In the genomic region with DNA sequence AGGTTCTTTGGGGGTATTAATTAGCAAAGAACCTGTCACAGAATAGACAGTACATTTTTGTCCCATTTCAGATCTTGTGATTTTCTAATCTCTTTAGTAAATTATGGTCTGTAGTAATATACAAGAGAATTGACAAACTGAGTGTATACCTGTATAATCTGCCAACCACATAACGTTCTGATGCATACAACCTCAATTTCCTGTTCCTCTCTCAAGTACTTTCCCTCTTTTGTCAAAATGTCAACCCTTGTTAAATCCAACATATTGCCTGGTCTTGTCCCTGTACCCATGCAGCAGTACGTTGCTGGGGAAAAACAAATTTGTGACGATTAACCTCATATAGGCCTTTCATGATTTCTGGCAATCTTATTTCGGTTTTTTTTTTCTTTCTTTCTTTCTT, we compare ENCODE assay signal across 1 cellular context.
TF ChIP-seq lines count a peak whose summit lies in the region.

No MANE protein-coding gene starts in this region.

TF ChIP-seq in IMR-90, 13 proteins besides CTCF, POLR2A, EP300 and RAD21 (continued from another document):
- TF ChIP-seq RCOR1 (IDR thresholded peaks at IDR 0.05; ENCODE audit: insufficient replicate concordance, low read length) (no peak), RFX5 (IDR thresholded peaks at IDR 0.05; ENCODE audit: low read depth, low read length) (no peak), SMC3 (IDR thresholded peaks at IDR 0.05; ENCODE audit: low read depth, low read length) (no peak), MAFK (IDR thresholded peaks at IDR 0.05; ENCODE audit: low read depth, low read length) (no peak), CHD1 (IDR thresholded peaks at IDR 0.05; ENCODE audit: low read depth, low read length) (no peak)
- TF ChIP-seq, protein P1, sequence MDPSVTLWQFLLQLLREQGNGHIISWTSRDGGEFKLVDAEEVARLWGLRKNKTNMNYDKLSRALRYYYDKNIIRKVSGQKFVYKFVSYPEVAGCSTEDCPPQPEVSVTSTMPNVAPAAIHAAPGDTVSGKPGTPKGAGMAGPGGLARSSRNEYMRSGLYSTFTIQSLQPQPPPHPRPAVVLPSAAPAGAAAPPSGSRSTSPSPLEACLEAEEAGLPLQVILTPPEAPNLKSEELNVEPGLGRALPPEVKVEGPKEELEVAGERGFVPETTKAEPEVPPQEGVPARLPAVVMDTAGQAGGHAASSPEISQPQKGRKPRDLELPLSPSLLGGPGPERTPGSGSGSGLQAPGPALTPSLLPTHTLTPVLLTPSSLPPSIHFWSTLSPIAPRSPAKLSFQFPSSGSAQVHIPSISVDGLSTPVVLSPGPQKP (IDR thresholded peaks at IDR 0.05; ENCODE audit: borderline replicate concordance, low read depth, low read length): no peak
- TF ChIP-seq, protein P2, sequence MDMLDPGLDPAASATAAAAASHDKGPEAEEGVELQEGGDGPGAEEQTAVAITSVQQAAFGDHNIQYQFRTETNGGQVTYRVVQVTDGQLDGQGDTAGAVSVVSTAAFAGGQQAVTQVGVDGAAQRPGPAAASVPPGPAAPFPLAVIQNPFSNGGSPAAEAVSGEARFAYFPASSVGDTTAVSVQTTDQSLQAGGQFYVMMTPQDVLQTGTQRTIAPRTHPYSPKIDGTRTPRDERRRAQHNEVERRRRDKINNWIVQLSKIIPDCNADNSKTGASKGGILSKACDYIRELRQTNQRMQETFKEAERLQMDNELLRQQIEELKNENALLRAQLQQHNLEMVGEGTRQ (IDR thresholded peaks at IDR 0.05; ENCODE audit: low read depth, low read length): no peak
